4 cellular contexts compared by ENCODE assay signal in genomic region chr10:46941091-46941490, GRCh38. TPM values are rescaled to one million over a fixed set of nuclear protein-coding genes. Genes with fewer than 3 reads are reported as not detected.
"Had no signal": no experiment of that assay in that cellular context is flagged by ENCODE, and none has a peak within 500 bp of the region (broad histone marks: within the 10 kb centered on the region; RNA-seq: fewer than 3 reads in every experiment).

No MANE protein-coding gene starts in this region.

RNA-seq across cellular contexts. Expression of gene PTPN20, which starts 29.9 kb away (rescaled TPM):
- total RNA-seq: HepG2, HT-29, HT1080, IMR-90 had no signal
- polyA plus RNA-seq: HepG2 had no signal
